Comparison of ENCODE assay signal across 1 cellular context in genomic region chr22:46452195-46453005, GRCh38.
TF ChIP-seq lines count a peak whose summit lies in the region.

No MANE protein-coding gene starts in this region.

TF ChIP-seq in GM23338, 12 proteins besides CTCF, POLR2A, EP300 and RAD21 (continued from another document):
- TF ChIP-seq, protein P1, sequence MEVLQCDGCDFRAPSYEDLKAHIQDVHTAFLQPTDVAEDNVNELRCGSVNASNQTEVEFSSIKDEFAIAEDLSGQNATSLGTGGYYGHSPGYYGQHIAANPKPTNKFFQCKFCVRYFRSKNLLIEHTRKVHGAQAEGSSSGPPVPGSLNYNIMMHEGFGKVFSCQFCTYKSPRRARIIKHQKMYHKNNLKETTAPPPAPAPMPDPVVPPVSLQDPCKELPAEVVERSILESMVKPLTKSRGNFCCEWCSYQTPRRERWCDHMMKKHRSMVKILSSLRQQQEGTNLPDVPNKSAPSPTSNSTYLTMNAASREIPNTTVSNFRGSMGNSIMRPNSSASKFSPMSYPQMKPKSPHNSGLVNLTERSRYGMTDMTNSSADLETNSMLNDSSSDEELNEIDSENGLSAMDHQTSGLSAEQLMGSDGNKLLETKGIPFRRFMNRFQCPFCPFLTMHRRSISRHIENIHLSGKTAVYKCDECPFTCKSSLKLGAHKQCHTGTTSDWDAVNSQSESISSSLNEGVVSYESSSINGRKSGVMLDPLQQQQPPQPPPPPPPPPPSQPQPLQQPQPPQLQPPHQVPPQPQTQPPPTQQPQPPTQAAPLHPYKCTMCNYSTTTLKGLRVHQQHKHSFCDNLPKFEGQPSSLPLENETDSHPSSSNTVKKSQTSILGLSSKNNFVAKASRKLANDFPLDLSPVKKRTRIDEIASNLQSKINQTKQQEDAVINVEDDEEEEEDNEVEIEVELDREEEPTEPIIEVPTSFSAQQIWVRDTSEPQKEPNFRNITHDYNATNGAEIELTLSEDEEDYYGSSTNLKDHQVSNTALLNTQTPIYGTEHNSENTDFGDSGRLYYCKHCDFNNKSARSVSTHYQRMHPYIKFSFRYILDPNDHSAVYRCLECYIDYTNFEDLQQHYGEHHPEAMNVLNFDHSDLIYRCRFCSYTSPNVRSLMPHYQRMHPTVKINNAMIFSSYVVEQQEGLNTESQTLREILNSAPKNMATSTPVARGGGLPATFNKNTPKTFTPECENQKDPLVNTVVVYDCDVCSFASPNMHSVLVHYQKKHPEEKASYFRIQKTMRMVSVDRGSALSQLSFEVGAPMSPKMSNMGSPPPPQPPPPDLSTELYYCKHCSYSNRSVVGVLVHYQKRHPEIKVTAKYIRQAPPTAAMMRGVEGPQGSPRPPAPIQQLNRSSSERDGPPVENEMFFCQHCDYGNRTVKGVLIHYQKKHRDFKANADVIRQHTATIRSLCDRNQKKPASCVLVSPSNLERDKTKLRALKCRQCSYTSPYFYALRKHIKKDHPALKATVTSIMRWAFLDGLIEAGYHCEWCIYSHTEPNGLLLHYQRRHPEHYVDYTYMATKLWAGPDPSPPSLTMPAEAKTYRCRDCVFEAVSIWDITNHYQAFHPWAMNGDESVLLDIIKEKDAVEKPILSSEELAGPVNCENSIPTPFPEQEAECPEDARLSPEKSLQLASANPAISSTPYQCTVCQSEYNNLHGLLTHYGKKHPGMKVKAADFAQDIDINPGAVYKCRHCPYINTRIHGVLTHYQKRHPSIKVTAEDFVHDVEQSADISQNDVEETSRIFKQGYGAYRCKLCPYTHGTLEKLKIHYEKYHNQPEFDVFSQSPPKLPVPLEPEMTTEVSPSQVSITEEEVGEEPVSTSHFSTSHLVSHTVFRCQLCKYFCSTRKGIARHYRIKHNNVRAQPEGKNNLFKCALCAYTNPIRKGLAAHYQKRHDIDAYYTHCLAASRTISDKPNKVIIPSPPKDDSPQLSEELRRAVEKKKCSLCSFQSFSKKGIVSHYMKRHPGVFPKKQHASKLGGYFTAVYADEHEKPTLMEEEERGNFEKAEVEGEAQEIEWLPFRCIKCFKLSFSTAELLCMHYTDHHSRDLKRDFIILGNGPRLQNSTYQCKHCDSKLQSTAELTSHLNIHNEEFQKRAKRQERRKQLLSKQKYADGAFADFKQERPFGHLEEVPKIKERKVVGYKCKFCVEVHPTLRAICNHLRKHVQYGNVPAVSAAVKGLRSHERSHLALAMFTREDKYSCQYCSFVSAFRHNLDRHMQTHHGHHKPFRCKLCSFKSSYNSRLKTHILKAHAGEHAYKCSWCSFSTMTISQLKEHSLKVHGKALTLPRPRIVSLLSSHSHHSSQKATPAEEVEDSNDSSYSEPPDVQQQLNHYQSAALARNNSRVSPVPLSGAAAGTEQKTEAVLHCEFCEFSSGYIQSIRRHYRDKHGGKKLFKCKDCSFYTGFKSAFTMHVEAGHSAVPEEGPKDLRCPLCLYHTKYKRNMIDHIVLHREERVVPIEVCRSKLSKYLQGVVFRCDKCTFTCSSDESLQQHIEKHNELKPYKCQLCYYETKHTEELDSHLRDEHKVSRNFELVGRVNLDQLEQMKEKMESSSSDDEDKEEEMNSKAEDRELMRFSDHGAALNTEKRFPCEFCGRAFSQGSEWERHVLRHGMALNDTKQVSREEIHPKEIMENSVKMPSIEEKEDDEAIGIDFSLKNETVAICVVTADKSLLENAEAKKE (CRISPR knock-in tag; IDR thresholded peaks at IDR 0.05): no peak
